Comparison of ENCODE assay signal across 1 cellular context in the genomic region with DNA sequence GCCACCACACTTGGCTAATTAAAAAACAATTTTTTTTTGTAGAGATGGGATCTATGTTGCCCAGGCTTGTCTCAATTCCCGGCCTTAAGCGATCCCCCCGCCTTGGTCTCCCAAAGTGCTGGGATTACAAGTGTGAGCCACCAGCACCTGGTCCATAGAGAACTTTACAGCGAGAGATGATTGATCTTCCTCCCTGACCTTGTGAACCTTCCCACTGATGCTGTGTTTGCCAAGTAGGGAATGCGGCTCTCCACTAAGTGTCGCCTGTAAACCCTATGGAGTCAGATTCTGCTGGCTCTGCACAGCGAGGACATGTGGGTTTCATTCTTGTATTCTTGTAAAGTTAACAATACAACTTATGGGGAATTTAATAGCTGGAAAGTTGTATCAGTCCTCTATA.
A peak's percentile ranks its signal among the peaks of the same experiment; 100 is the strongest.
TF ChIP-seq lines count a peak whose summit lies in the region.

No MANE protein-coding gene starts in this region.

TF ChIP-seq in HepG2, 621 proteins besides CTCF, POLR2A, EP300 and RAD21 (continued from another document):
- TF ChIP-seq, protein P1, sequence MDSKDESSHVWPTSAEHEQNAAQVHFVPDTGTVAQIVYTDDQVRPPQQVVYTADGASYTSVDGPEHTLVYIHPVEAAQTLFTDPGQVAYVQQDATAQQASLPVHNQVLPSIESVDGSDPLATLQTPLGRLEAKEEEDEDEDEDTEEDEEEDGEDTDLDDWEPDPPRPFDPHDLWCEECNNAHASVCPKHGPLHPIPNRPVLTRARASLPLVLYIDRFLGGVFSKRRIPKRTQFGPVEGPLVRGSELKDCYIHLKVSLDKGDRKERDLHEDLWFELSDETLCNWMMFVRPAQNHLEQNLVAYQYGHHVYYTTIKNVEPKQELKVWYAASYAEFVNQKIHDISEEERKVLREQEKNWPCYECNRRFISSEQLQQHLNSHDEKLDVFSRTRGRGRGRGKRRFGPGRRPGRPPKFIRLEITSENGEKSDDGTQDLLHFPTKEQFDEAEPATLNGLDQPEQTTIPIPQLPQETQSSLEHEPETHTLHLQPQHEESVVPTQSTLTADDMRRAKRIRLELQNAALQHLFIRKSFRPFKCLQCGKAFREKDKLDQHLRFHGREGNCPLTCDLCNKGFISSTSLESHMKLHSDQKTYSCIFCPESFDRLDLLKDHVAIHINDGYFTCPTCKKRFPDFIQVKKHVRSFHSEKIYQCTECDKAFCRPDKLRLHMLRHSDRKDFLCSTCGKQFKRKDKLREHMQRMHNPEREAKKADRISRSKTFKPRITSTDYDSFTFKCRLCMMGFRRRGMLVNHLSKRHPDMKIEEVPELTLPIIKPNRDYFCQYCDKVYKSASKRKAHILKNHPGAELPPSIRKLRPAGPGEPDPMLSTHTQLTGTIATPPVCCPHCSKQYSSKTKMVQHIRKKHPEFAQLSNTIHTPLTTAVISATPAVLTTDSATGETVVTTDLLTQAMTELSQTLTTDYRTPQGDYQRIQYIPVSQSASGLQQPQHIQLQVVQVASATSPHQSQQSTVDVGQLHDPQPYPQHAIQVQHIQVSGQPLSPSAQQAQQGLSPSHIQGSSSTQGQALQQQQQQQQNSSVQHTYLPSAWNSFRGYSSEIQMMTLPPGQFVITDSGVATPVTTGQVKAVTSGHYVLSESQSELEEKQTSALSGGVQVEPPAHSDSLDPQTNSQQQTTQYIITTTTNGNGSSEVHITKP (CRISPR knock-in tag; IDR thresholded peaks at IDR 0.05; ENCODE audit: low read depth), result no peak
- TF ChIP-seq NR2F2 (IDR thresholded peaks at IDR 0.05; ENCODE audit: borderline replicate concordance, low read depth) (0 out of 2 replicates have a peak, but pooled peaks have one; percentile 58), GLI4 (CRISPR knock-in tag; IDR thresholded peaks at IDR 0.05; ENCODE audit: borderline replicate concordance) (0 out of 2 replicates have a peak, but pooled peaks have one; percentile 31), NR2F1 (CRISPR knock-in tag; IDR thresholded peaks at IDR 0.05) (peak; percentile 72 to 76), ONECUT2 (CRISPR knock-in tag; IDR thresholded peaks at IDR 0.05) (0 out of 2 replicates have a peak, but pooled peaks have one; percentile 27), ZMAT3 (CRISPR knock-in tag; conservative IDR thresholded peaks at IDR 0.05) (no peak), HDAC2 (CRISPR knock-in tag; IDR thresholded peaks at IDR 0.05) (peak; percentile 37; the same call in 1 of the 2 replicates), JDP2 (CRISPR knock-in tag; IDR thresholded peaks at IDR 0.05; ENCODE audit: borderline replicate concordance) (no peak), RARA (CRISPR knock-in tag; IDR thresholded peaks at IDR 0.05) (peak; percentile 67), FOXA1 (IDR thresholded peaks at IDR 0.05) (no peak), FOXA1 (CRISPR knock-in tag; IDR thresholded peaks at IDR 0.05) (peak; percentile 46; the same call in 1 of the 2 replicates), GABPB1 (CRISPR knock-in tag; IDR thresholded peaks at IDR 0.05) (no peak), KDM3A (CRISPR knock-in tag; IDR thresholded peaks at IDR 0.05; ENCODE audit: low read depth) (no peak), ZNF138 (CRISPR knock-in tag; IDR thresholded peaks at IDR 0.05; ENCODE audit: low read depth) (no peak), FOXJ3 (CRISPR knock-in tag; IDR thresholded peaks at IDR 0.05; ENCODE audit: borderline replicate concordance) (no peak), HNF4A (CRISPR knock-in tag; IDR thresholded peaks at IDR 0.05) (0 out of 2 replicates have a peak, but pooled peaks have one; percentile 28), SP1 (IDR thresholded peaks at IDR 0.05) (no peak), SP1 (CRISPR knock-in tag; IDR thresholded peaks at IDR 0.05) (no peak), ZNF777 (CRISPR knock-in tag; IDR thresholded peaks at IDR 0.05) (no peak), MED13 (CRISPR knock-in tag; IDR thresholded peaks at IDR 0.05) (no peak), ZNF543 (CRISPR knock-in tag; IDR thresholded peaks at IDR 0.05) (no peak), CBX1 (IDR thresholded peaks at IDR 0.05; ENCODE audit: low read depth) (no peak), RXRA (CRISPR knock-in tag; IDR thresholded peaks at IDR 0.05) (peak; percentile 22; the same call in 1 of the 2 replicates), NCOR1 (IDR thresholded peaks at IDR 0.05; ENCODE audit: borderline replicate concordance, low read length) (no peak), NR2F6 (IDR thresholded peaks at IDR 0.05) (peak; percentile 72; the same call in 1 of the 2 replicates), NR2F6 (CRISPR knock-in tag; IDR thresholded peaks at IDR 0.05) (peak; percentile 82)
- TF ChIP-seq, protein P2, sequence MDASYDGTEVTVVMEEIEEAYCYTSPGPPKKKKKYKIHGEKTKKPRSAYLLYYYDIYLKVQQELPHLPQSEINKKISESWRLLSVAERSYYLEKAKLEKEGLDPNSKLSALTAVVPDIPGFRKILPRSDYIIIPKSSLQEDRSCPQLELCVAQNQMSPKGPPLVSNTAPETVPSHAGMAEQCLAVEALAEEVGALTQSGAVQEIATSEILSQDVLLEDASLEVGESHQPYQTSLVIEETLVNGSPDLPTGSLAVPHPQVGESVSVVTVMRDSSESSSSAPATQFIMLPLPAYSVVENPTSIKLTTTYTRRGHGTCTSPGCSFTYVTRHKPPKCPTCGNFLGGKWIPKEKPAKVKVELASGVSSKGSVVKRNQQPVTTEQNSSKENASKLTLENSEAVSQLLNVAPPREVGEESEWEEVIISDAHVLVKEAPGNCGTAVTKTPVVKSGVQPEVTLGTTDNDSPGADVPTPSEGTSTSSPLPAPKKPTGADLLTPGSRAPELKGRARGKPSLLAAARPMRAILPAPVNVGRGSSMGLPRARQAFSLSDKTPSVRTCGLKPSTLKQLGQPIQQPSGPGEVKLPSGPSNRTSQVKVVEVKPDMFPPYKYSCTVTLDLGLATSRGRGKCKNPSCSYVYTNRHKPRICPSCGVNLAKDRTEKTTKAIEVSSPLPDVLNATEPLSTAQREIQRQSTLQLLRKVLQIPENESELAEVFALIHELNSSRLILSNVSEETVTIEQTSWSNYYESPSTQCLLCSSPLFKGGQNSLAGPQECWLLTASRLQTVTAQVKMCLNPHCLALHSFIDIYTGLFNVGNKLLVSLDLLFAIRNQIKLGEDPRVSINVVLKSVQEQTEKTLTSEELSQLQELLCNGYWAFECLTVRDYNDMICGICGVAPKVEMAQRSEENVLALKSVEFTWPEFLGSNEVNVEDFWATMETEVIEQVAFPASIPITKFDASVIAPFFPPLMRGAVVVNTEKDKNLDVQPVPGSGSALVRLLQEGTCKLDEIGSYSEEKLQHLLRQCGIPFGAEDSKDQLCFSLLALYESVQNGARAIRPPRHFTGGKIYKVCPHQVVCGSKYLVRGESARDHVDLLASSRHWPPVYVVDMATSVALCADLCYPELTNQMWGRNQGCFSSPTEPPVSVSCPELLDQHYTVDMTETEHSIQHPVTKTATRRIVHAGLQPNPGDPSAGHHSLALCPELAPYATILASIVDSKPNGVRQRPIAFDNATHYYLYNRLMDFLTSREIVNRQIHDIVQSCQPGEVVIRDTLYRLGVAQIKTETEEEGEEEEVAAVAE (CRISPR knock-in tag; IDR thresholded peaks at IDR 0.05; ENCODE audit: borderline replicate concordance), result no peak
- TF ChIP-seq, protein P3, sequence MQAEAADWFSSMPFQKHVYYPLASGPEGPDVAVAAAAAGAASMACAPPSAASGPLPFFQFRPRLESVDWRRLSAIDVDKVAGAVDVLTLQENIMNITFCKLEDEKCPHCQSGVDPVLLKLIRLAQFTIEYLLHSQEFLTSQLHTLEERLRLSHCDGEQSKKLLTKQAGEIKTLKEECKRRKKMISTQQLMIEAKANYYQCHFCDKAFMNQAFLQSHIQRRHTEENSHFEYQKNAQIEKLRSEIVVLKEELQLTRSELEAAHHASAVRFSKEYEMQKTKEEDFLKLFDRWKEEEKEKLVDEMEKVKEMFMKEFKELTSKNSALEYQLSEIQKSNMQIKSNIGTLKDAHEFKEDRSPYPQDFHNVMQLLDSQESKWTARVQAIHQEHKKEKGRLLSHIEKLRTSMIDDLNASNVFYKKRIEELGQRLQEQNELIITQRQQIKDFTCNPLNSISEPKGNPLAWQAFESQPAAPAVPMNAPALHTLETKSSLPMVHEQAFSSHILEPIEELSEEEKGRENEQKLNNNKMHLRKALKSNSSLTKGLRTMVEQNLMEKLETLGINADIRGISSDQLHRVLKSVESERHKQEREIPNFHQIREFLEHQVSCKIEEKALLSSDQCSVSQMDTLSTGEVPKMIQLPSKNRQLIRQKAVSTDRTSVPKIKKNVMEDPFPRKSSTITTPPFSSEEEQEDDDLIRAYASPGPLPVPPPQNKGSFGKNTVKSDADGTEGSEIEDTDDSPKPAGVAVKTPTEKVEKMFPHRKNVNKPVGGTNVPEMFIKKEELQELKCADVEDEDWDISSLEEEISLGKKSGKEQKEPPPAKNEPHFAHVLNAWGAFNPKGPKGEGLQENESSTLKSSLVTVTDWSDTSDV (CRISPR knock-in tag; IDR thresholded peaks at IDR 0.05), result no peak
- TF ChIP-seq, protein P4, sequence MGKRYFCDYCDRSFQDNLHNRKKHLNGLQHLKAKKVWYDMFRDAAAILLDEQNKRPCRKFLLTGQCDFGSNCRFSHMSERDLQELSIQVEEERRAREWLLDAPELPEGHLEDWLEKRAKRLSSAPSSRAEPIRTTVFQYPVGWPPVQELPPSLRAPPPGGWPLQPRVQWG (CRISPR knock-in tag; IDR thresholded peaks at IDR 0.05; ENCODE audit: borderline replicate concordance, low read depth), result no peak
- TF ChIP-seq, protein P5, sequence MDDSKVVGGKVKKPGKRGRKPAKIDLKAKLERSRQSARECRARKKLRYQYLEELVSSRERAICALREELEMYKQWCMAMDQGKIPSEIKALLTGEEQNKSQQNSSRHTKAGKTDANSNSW (CRISPR knock-in tag; IDR thresholded peaks at IDR 0.05; ENCODE audit: borderline replicate concordance), result no peak
- TF ChIP-seq, protein P6, sequence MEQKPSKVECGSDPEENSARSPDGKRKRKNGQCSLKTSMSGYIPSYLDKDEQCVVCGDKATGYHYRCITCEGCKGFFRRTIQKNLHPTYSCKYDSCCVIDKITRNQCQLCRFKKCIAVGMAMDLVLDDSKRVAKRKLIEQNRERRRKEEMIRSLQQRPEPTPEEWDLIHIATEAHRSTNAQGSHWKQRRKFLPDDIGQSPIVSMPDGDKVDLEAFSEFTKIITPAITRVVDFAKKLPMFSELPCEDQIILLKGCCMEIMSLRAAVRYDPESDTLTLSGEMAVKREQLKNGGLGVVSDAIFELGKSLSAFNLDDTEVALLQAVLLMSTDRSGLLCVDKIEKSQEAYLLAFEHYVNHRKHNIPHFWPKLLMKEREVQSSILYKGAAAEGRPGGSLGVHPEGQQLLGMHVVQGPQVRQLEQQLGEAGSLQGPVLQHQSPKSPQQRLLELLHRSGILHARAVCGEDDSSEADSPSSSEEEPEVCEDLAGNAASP (CRISPR knock-in tag; IDR thresholded peaks at IDR 0.05; ENCODE audit: borderline replicate concordance), result peak; percentile 10; the same call in 1 of the 2 replicates
- TF ChIP-seq, protein P7, sequence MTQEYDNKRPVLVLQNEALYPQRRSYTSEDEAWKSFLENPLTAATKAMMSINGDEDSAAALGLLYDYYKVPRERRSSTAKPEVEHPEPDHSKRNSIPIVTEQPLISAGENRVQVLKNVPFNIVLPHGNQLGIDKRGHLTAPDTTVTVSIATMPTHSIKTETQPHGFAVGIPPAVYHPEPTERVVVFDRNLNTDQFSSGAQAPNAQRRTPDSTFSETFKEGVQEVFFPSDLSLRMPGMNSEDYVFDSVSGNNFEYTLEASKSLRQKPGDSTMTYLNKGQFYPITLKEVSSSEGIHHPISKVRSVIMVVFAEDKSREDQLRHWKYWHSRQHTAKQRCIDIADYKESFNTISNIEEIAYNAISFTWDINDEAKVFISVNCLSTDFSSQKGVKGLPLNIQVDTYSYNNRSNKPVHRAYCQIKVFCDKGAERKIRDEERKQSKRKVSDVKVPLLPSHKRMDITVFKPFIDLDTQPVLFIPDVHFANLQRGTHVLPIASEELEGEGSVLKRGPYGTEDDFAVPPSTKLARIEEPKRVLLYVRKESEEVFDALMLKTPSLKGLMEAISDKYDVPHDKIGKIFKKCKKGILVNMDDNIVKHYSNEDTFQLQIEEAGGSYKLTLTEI (CRISPR knock-in tag; conservative IDR thresholded peaks at IDR 0.05), result no peak
- TF ChIP-seq, protein P8, sequence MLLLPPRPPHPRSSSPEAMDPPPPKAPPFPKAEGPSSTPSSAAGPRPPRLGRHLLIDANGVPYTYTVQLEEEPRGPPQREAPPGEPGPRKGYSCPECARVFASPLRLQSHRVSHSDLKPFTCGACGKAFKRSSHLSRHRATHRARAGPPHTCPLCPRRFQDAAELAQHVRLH (CRISPR knock-in tag; IDR thresholded peaks at IDR 0.05; ENCODE audit: borderline replicate concordance, low read depth), result no peak
TF ChIP-seq in HepG2: peak in this region for 13.
